In genomic region chr19:39941151-39941550, GRCh38 we compare ENCODE assay signal across 12 cellular contexts. TPM values are rescaled to one million over a fixed set of nuclear protein-coding genes. Genes with fewer than 3 reads are reported as not detected.
DNase-seq lines count a peak whose midpoint lies in the region; ATAC-seq, FAIRE-seq and TF ChIP-seq lines count a peak whose summit lies in the region.
"Had no signal": no experiment of that assay in that cellular context is flagged by ENCODE, and none has a peak within 500 bp of the region (broad histone marks: within the 10 kb centered on the region; RNA-seq: fewer than 3 reads in every experiment).

No MANE protein-coding gene starts in this region.

- peaks cover 63% of the 10 kb centered on the region for H3K4me1 Mint-ChIP-seq in activated T-cell treated with anti-CD3 and anti-CD28 coated beads, Interleukin-2, amount 50 U/mL, for 72 hours (ENCODE audit: low read depth)

- no peak overlapping the region for H3K4me2 ChIP-seq in A549

- CTCF ChIA-PET in A549 (lab: Yijun Ruan, JAX): interaction anchor here (0.6 to 1.7 kb wide), 3 partner anchors 17 to 478 kb away, joined by 3 to 4 read pairs (median 3); no protein-coding TSS in a partner anchor

- FAIRE-seq in A549 (lab: Jason Lieb, UNC): peak; percentile 32

- POLR2A ChIA-PET in A549 (lab: Yijun Ruan, JAX): no interaction called here

- peaks cover 10 to 13% of the 10 kb centered on the region in 2 donors for H3K36me3 Mint-ChIP-seq in activated T-cell treated with anti-CD3 and anti-CD28 coated beads, Interleukin-2, amount 50 U/mL, for 72 hours (ENCODE audit: insufficient read depth in 2 of 2)
- H3K36me3 Mint-ChIP-seq: type B pancreatic cell had no signal

- TF ChIP-seq EP300 in A549 (IDR thresholded peaks at IDR 0.05): no peak

- H3K4me3 Mint-ChIP-seq in activated T-cell treated with anti-CD3 and anti-CD28 coated beads, Interleukin-2, amount 50 U/mL, for 72 hours: peak overlapping the region; percentile 72 to 77

- H3K9me3 ChIP-seq in A549 (peaks cover 23% of the 10 kb centered on the region), mesodermal cell (ENCODE audit: control insufficient read depth, low read length) (no peaks in the 10 kb centered on the region)

- H3K4me1 ChIP-seq in A549 (peaks cover 62% of the 10 kb centered on the region), mesodermal cell (ENCODE audit: control insufficient read depth, insufficient read depth, low read length, poor library complexity, severe bottlenecking) (peaks cover 15% of the 10 kb centered on the region)
- H3K4me1 ChIP-seq: parathyroid adenoma had no signal

- no peak for ATAC-seq in A549
- peak; percentile 15 for ATAC-seq in GM21528 (IDR thresholded peaks at IDR 0.05; ENCODE audit: low FRiP score, unreplicated experiment)
- ATAC-seq in activated T-cell treated with anti-CD3 and anti-CD28 coated beads, Interleukin-2, amount 50 U/mL, for 72 hours (replicated peaks in 1 of 2): no peak
- ATAC-seq in HG03025 (IDR thresholded peaks at IDR 0.05; ENCODE audit: low FRiP score, unreplicated experiment): no peak
- no peak for ATAC-seq in GM19455 (IDR thresholded peaks at IDR 0.05; ENCODE audit: unreplicated experiment)

- no peak overlapping the region for H3K4me3 ChIP-seq in A549
- H3K4me3 ChIP-seq in mesodermal cell (ENCODE audit: extremely low read depth, insufficient read depth, low read length, poor library complexity, severe bottlenecking): no peak overlapping the region

- H3K27ac Mint-ChIP-seq in activated T-cell treated with anti-CD3 and anti-CD28 coated beads, Interleukin-2, amount 50 U/mL, for 72 hours: peak overlapping the region; percentile 87

- 93% methylated on average over 6 of the region's 6 CpGs for WGBS in A549 (ENCODE audit: missing lambda C conversion rate)
- WGBS in mesodermal cell (ENCODE audit: insufficient coverage in 2 of 2), 2 experiments: 89% methylated on average over 6 of the region's 6 CpGs; no CpG with 5 or more reads in 1 of the 2 experiments

- H3K27ac ChIP-seq in A549 (peak overlapping the region; percentile 82 to 87; a peak in 5 of 6 replicates), mesodermal cell (ENCODE audit: low read depth, low read length, severe bottlenecking) (peak overlapping the region; percentile 55)
- H3K27ac ChIP-seq: parathyroid adenoma, WERI-Rb-1 had no signal

- TF ChIP-seq POLR2A in A549 (IDR thresholded peaks at IDR 0.05; ENCODE audit: low read length): no peak

- H3K9me3 Mint-ChIP-seq in activated T-cell treated with anti-CD3 and anti-CD28 coated beads, Interleukin-2, amount 50 U/mL, for 72 hours: peaks cover 0 to 5% of the 10 kb centered on the region in 2 donors

- TF ChIP-seq RAD21 in A549 (conservative IDR thresholded peaks at IDR 0.05 in 1 of 2, IDR thresholded peaks at IDR 0.05 in 1 of 2): no peak

- TF ChIP-seq CTCF in A549 (IDR thresholded peaks at IDR 0.05): no peak

- no peaks in the 10 kb centered on the region for H3K36me3 ChIP-seq in mesodermal cell (ENCODE audit: control insufficient read depth, insufficient read depth, low read length)
- H3K36me3 ChIP-seq: WERI-Rb-1 had no signal

- DNase-seq in A549 (ENCODE audit: low read depth in 1 of 2, low spot score in 1 of 2) (no peak), SKM-1 treated with dmso at 0.1 percent for 144 hours (lab: John Stamatoyannopoulos, UW; ENCODE audit: unreplicated experiment) (no peak), ureter (ENCODE audit: low spot score) (no peak)
- no peak for DNase-seq in activated T-cell treated with anti-CD3 and anti-CD28 coated beads, Interleukin-2, amount 50 U/mL, for 72 hours
- DNase-seq: NCI-H1436 treated with DMSO at 0.1 percent for 48 hours, WERI-Rb-1 had no signal

- H3K27me3 Mint-ChIP-seq in activated T-cell treated with anti-CD3 and anti-CD28 coated beads, Interleukin-2, amount 50 U/mL, for 72 hours (ENCODE audit: low read depth): no peaks in the 10 kb centered on the region
- H3K27me3 Mint-ChIP-seq: type B pancreatic cell had no signal

TF ChIP-seq in A549, 52 proteins besides CTCF, POLR2A, EP300 and RAD21:
- TF ChIP-seq NR3C1 (IDR thresholded peaks at IDR 0.05): no peak
- no peak for TF ChIP-seq GATA3 (IDR thresholded peaks at IDR 0.05; ENCODE audit: borderline replicate concordance)
- no peak for TF ChIP-seq FOSL2 (IDR thresholded peaks at IDR 0.05)
- no peak for TF ChIP-seq FOSL2 (CRISPR knock-in tag; IDR thresholded peaks at IDR 0.05)
- no peak for TF ChIP-seq HEYL (CRISPR knock-in tag; IDR thresholded peaks at IDR 0.05)
- TF ChIP-seq, protein P1, sequence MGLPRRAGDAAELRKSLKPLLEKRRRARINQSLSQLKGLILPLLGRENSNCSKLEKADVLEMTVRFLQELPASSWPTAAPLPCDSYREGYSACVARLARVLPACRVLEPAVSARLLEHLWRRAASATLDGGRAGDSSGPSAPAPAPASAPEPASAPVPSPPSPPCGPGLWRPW (IDR thresholded peaks at IDR 0.05): no peak
- TF ChIP-seq EHF (CRISPR knock-in tag; IDR thresholded peaks at IDR 0.05): no peak
- TF ChIP-seq RNF2 (IDR thresholded peaks at IDR 0.05; ENCODE audit: borderline replicate concordance, low read depth): no peak
- no peak for TF ChIP-seq RFX5 (IDR thresholded peaks at IDR 0.05)
- no peak for TF ChIP-seq ZSCAN20 (CRISPR knock-in tag; IDR thresholded peaks at IDR 0.05)
TF ChIP-seq in A549: peak in this region for 0.

RNA-seq across cellular contexts. Expression of gene FCGBP, which starts 6.7 kb away (rescaled TPM):
- 1.4 and 2.8 TPM in 2 replicates for polyA plus RNA-seq in A549 (2011; rRNA removed)
- 0.66 and 0.70 TPM in 2 replicates for polyA plus RNA-seq in A549 (2012; cell fraction: cytosol; rRNA removed)
- polyA plus RNA-seq in A549 (2012; cell fraction: nucleus; rRNA removed): 3.4 and 4.9 TPM in 2 replicates
- 0.61 to 0.74 TPM (median 0.62 TPM) in 3 replicates for polyA plus RNA-seq in A549 (2017; fragmentation: RNase III; extraction: RNeasy Plus Mini Kit Qiagen cat#74134 plus additional on column Dnase treatment)
- polyA minus RNA-seq in A549 (2011; rRNA and poly(A)+ RNA removed): 12.8 and 17.6 TPM in 2 replicates
- 10 to 100 TPM in 1 of 2 donors, 1 to 10 TPM in 1; 7.2 to 13.4 TPM for total RNA-seq in activated T-cell treated with anti-CD3 and anti-CD28 coated beads, Interleukin-2, amount 50 U/mL, for 72 hours
- 0.11 TPM for polyA plus RNA-seq in mesodermal cell (2013, experiment 1 of 2)
- polyA plus RNA-seq in mesodermal cell (2013, experiment 2 of 2): 0.05 TPM
- 37.0 TPM for total RNA-seq in ureter

RNA-seq across cellular contexts. Expression of gene PSMC4, which starts 29.8 kb away (rescaled TPM):
- polyA plus RNA-seq in A549 (2011; rRNA removed) (192 and 208 TPM in 2 replicates), A549 (2017; fragmentation: RNase III; extraction: RNeasy Plus Mini Kit Qiagen cat#74134 plus additional on column Dnase treatment) (276 to 295 TPM (median 284 TPM) in 3 replicates)
- polyA plus RNA-seq in A549 (2012; cell fraction: cytosol; rRNA removed): 371 and 460 TPM in 2 replicates
- 457 and 591 TPM in 2 replicates for polyA plus RNA-seq in A549 (2012; cell fraction: nucleus; rRNA removed)
- polyA minus RNA-seq in A549 (2011; rRNA and poly(A)+ RNA removed): 147 and 219 TPM in 2 replicates
- total RNA-seq in activated T-cell treated with anti-CD3 and anti-CD28 coated beads, Interleukin-2, amount 50 U/mL, for 72 hours: 100 to 1,000 TPM; 101 to 114 TPM
- 93.6 TPM for polyA plus RNA-seq in mesodermal cell (2013, experiment 1 of 2)
- 80.7 TPM for polyA plus RNA-seq in mesodermal cell (2013, experiment 2 of 2)
- total RNA-seq in ureter: 97.6 TPM

RNA-seq across cellular contexts. Expression of gene ZNF546, which starts 55.7 kb away (rescaled TPM):
- 6.0 and 6.4 TPM in 2 replicates for polyA plus RNA-seq in A549 (2011; rRNA removed)
- polyA plus RNA-seq in A549 (2012; cell fraction: cytosol; rRNA removed): 0.78 and 0.95 TPM in 2 replicates
- 0.93 and 0.97 TPM in 2 replicates for polyA plus RNA-seq in A549 (2012; cell fraction: nucleus; rRNA removed)
- 3.1 to 3.8 TPM (median 3.7 TPM) in 3 replicates for polyA plus RNA-seq in A549 (2017; fragmentation: RNase III; extraction: RNeasy Plus Mini Kit Qiagen cat#74134 plus additional on column Dnase treatment)
- polyA minus RNA-seq in A549 (2011; rRNA and poly(A)+ RNA removed): 8.5 and 13.3 TPM in 2 replicates
- 1 to 10 TPM; 4.5 to 6.1 TPM for total RNA-seq in activated T-cell treated with anti-CD3 and anti-CD28 coated beads, Interleukin-2, amount 50 U/mL, for 72 hours
- polyA plus RNA-seq in mesodermal cell (2013, experiment 1 of 2): 2.2 TPM
- 2.1 TPM for polyA plus RNA-seq in mesodermal cell (2013, experiment 2 of 2)
- total RNA-seq in ureter: 7.9 TPM
